1 cellular context compared by ENCODE assay signal in genomic region chr11:8720868-8721739, GRCh38.
TF ChIP-seq lines count a peak whose summit lies in the region.

No MANE protein-coding gene starts in this region.

TF ChIP-seq in Ishikawa, 13 proteins besides CTCF, POLR2A, EP300 and RAD21:
- TF ChIP-seq MAX (IDR thresholded peaks at IDR 0.05) (0 out of 2 replicates have a peak, but pooled peaks have one; percentile 20), FOXM1 (IDR thresholded peaks at IDR 0.05; ENCODE audit: borderline replicate concordance, low read depth) (no peak), CEBPB (IDR thresholded peaks at IDR 0.05) (0 out of 2 replicates have a peak, but pooled peaks have one; percentile 2), NFIC (IDR thresholded peaks at IDR 0.05) (no peak; the same call in 1 of the 2 replicates), USF1 (IDR thresholded peaks at IDR 0.05) (no peak), TCF12 (IDR thresholded peaks at IDR 0.05; ENCODE audit: low read depth) (peak; percentile 70; the same call in 1 of the 2 replicates), CREB1 (IDR thresholded peaks at IDR 0.05; ENCODE audit: low read depth) (no peak), ZBTB7A (IDR thresholded peaks at IDR 0.05; ENCODE audit: low read depth) (no peak), REST (IDR thresholded peaks at IDR 0.05; ENCODE audit: low read depth) (no peak), TEAD4 (IDR thresholded peaks at IDR 0.05) (0 out of 2 replicates have a peak, but pooled peaks have one; percentile 17), EGR1 (IDR thresholded peaks at IDR 0.05) (no peak), TAF1 (IDR thresholded peaks at IDR 0.05; ENCODE audit: low read depth) (no peak), YY1 (IDR thresholded peaks at IDR 0.05; ENCODE audit: low read depth) (no peak)
